1 cellular context compared by ENCODE assay signal in the genomic region with DNA sequence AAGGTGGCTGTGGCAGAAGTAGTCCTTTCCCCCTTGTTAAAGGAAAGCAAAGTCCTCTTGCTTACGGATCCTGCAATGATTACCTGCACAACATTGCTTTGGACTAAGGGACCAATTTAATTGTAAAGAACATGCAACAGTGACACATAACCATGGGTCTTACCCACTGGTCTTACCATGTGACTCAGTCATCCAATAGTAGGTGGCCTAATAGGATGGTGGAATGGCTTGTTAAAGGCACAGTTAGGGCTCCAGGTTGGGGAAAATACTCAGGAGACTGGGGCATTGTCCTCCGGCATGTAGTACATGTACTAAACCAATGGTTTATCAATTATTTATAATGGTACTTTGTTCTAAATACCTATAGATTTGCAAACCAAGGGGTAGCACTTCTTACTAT.
TF ChIP-seq lines count a peak whose summit lies in the region.

No MANE protein-coding gene starts in this region.

TF ChIP-seq in WTC11, 78 proteins besides CTCF, POLR2A, EP300 and RAD21 (continued from another document):
- TF ChIP-seq, protein P1, sequence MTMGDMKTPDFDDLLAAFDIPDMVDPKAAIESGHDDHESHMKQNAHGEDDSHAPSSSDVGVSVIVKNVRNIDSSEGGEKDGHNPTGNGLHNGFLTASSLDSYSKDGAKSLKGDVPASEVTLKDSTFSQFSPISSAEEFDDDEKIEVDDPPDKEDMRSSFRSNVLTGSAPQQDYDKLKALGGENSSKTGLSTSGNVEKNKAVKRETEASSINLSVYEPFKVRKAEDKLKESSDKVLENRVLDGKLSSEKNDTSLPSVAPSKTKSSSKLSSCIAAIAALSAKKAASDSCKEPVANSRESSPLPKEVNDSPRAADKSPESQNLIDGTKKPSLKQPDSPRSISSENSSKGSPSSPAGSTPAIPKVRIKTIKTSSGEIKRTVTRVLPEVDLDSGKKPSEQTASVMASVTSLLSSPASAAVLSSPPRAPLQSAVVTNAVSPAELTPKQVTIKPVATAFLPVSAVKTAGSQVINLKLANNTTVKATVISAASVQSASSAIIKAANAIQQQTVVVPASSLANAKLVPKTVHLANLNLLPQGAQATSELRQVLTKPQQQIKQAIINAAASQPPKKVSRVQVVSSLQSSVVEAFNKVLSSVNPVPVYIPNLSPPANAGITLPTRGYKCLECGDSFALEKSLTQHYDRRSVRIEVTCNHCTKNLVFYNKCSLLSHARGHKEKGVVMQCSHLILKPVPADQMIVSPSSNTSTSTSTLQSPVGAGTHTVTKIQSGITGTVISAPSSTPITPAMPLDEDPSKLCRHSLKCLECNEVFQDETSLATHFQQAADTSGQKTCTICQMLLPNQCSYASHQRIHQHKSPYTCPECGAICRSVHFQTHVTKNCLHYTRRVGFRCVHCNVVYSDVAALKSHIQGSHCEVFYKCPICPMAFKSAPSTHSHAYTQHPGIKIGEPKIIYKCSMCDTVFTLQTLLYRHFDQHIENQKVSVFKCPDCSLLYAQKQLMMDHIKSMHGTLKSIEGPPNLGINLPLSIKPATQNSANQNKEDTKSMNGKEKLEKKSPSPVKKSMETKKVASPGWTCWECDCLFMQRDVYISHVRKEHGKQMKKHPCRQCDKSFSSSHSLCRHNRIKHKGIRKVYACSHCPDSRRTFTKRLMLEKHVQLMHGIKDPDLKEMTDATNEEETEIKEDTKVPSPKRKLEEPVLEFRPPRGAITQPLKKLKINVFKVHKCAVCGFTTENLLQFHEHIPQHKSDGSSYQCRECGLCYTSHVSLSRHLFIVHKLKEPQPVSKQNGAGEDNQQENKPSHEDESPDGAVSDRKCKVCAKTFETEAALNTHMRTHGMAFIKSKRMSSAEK (CRISPR knock-in tag; IDR thresholded peaks at IDR 0.05; ENCODE audit: borderline replicate concordance) = no peak
- TF ChIP-seq NR3C1 (CRISPR knock-in tag; conservative IDR thresholded peaks at IDR 0.05; ENCODE audit: low read depth) (no peak), HMGA2 (CRISPR knock-in tag; IDR thresholded peaks at IDR 0.05) (no peak), PRRX2 (CRISPR knock-in tag; IDR thresholded peaks at IDR 0.05) (no peak), ZNF317 (CRISPR knock-in tag; IDR thresholded peaks at IDR 0.05; ENCODE audit: borderline replicate concordance, low read depth) (no peak), TP53 (CRISPR knock-in tag; IDR thresholded peaks at IDR 0.05) (no peak), NFE2L1 (CRISPR knock-in tag; IDR thresholded peaks at IDR 0.05) (no peak), NFYB (CRISPR knock-in tag; conservative IDR thresholded peaks at IDR 0.05; ENCODE audit: low read depth) (no peak), CBFB (CRISPR knock-in tag; IDR thresholded peaks at IDR 0.05; ENCODE audit: low read depth) (no peak), TCF7 (CRISPR knock-in tag; IDR thresholded peaks at IDR 0.05; ENCODE audit: low read depth) (no peak), IRF2 (CRISPR knock-in tag; IDR thresholded peaks at IDR 0.05; ENCODE audit: borderline replicate concordance, low read depth) (no peak)
- TF ChIP-seq, protein P2, sequence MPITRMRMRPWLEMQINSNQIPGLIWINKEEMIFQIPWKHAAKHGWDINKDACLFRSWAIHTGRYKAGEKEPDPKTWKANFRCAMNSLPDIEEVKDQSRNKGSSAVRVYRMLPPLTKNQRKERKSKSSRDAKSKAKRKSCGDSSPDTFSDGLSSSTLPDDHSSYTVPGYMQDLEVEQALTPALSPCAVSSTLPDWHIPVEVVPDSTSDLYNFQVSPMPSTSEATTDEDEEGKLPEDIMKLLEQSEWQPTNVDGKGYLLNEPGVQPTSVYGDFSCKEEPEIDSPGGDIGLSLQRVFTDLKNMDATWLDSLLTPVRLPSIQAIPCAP (CRISPR knock-in tag; IDR thresholded peaks at IDR 0.05) = no peak
- TF ChIP-seq, protein P3, sequence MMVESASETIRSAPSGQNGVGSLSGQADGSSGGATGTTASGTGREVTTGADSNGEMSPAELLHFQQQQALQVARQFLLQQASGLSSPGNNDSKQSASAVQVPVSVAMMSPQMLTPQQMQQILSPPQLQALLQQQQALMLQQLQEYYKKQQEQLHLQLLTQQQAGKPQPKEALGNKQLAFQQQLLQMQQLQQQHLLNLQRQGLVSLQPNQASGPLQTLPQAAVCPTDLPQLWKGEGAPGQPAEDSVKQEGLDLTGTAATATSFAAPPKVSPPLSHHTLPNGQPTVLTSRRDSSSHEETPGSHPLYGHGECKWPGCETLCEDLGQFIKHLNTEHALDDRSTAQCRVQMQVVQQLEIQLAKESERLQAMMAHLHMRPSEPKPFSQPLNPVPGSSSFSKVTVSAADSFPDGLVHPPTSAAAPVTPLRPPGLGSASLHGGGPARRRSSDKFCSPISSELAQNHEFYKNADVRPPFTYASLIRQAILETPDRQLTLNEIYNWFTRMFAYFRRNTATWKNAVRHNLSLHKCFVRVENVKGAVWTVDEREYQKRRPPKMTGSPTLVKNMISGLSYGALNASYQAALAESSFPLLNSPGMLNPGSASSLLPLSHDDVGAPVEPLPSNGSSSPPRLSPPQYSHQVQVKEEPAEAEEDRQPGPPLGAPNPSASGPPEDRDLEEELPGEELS (CRISPR knock-in tag; IDR thresholded peaks at IDR 0.05) = no peak
- TF ChIP-seq, protein P4, sequence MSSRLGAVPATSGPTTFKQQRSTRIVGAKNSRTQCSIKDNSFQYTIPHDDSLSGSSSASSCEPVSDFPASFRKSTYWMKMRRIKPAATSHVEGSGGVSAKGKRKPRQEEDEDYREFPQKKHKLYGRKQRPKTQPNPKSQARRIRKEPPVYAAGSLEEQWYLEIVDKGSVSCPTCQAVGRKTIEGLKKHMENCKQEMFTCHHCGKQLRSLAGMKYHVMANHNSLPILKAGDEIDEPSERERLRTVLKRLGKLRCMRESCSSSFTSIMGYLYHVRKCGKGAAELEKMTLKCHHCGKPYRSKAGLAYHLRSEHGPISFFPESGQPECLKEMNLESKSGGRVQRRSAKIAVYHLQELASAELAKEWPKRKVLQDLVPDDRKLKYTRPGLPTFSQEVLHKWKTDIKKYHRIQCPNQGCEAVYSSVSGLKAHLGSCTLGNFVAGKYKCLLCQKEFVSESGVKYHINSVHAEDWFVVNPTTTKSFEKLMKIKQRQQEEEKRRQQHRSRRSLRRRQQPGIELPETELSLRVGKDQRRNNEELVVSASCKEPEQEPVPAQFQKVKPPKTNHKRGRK (CRISPR knock-in tag; IDR thresholded peaks at IDR 0.05; ENCODE audit: borderline replicate concordance) = no peak
